In the genomic region with DNA sequence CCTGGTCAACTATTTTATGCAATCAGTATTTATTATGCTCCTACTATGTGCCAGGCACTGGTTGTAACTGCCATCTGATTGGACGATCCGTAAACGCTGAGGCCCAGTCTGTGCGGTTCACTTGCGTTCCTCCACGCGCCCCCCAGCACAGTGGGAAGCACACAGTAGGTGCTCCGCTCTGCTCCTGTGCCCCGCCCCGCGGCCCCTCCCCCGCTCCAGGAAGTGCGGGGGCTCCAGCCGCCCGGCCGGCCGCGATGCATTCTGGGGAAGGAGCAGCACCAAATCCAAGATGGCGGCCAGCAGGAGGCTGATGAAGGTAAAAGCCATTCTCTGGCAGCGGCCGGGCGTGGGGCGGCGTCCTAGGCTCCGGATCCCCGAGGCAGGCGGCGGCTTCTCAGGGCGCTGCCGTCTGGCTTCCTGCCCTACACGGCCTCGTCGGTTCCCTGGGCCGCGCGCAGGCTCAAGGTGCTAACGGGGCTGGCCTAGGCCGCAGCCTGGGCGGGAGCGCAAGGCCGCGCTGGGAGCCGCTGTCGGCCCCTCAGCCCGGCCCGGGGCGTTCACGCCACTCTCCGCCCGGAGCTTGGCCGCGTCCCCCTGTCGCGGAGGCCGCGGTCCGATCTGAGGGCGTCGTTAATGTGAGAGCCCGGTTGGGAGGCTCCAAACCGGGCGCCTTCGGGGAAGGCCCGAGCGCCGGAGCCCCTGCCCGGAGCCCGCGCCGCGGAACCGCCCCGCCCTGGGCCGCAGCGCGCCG, we compare ENCODE assay signal across 8 cellular contexts. TPM values are rescaled to one million over a fixed set of nuclear protein-coding genes. Genes with fewer than 3 reads are reported as not detected.
DNase-seq lines count a peak whose midpoint lies in the region; TF ChIP-seq lines count a peak whose summit lies in the region.

Gene UBE2L3 (plus strand): TSS at position 259 of the 751 bp plus-strand sequence. CDS start 31 bp downstream, at position 290.

- H3K27ac Mint-ChIP-seq in HFFc6 (peak within 1 kb of the TSS; percentile 96), immature natural killer cell (peak within 1 kb of the TSS; percentile 88 to 95 (median 93))

- no peak for TF ChIP-seq CTCF in HFFc6 (IDR thresholded peaks at IDR 0.05)
- TF ChIP-seq CTCF in cardiac fibroblast (IDR thresholded peaks at IDR 0.05; ENCODE audit: low read depth, low read length): no peak
- TF ChIP-seq CTCF in smooth muscle cell (IDR thresholded peaks at IDR 0.05; ENCODE audit: borderline replicate concordance, insufficient read depth, poor library complexity, severe bottlenecking): no peak

- 2% methylated on average over 76 of the region's 77 CpGs for WGBS in smooth muscle cell (ENCODE audit: low lambda C conversion rate)

- no peaks in the 10 kb centered on the region for H3K27me3 ChIP-seq in smooth muscle cell (ENCODE audit: low read depth)

- peaks cover 39% of the 10 kb centered on the region for H3K4me1 Mint-ChIP-seq in HFFc6 (ENCODE audit: low read depth)
- H3K4me1 Mint-ChIP-seq in immature natural killer cell: peaks cover 45 to 46% of the 10 kb centered on the region in 2 donors

- peaks cover 52% of the 10 kb centered on the region for H3K79me2 ChIP-seq in smooth muscle cell (ENCODE audit: low read depth)

- peak within 1 kb of the TSS; percentile 97 for H3K4me2 ChIP-seq in smooth muscle cell

- no peaks in the 10 kb centered on the region for H3K36me3 ChIP-seq in smooth muscle cell (ENCODE audit: low read depth)

- H3K27me3 Mint-ChIP-seq in HFFc6 (ENCODE audit: insufficient read depth): peaks cover under 1% of the 10 kb centered on the region; the same call in 1 of the 2 replicates
- H3K27me3 Mint-ChIP-seq in immature natural killer cell (ENCODE audit: low read depth in 3 of 3): no peaks in the 10 kb centered on the region

- DNase-seq in EH (ENCODE audit: low read depth): peak; percentile 83
- DNase-seq in HFFc6: peak; percentile 66
- DNase-seq in NCI-H2196 (lab: John Stamatoyannopoulos, UW; ENCODE audit: unreplicated experiment): peak; percentile 49
- DNase-seq in activated CD4-positive, CD25-positive, alpha-beta regulatory T cell treated with anti-CD3 and anti-CD28 coated beads, Interleukin-2, amount 50 U/mL, for 16 hours (ENCODE audit: low read depth, low spot score): peak; percentile 71
- peak; percentile 82 to 85 for DNase-seq in cardiac fibroblast (ENCODE audit: low read depth in 2 of 2)
- DNase-seq in immature natural killer cell: peak; percentile 82 to 83 (median 83)
- DNase-seq in smooth muscle cell (lab: John Stamatoyannopoulos, UW; ENCODE audit: unreplicated experiment): peak; percentile 36
- DNase-seq in NCI-H187 treated with DMSO at 0.1 percent for 48 hours (lab: John Stamatoyannopoulos, UW): no peak

- H3K4me3 ChIP-seq in cardiac fibroblast (replicated peaks in 1 of 2; ENCODE audit: low read depth in 2 of 2, low read length in 2 of 2): peak within 1 kb of the TSS; percentile 72 to 83
- H3K4me3 ChIP-seq in smooth muscle cell: peak within 1 kb of the TSS; percentile 96

- H3K9me3 ChIP-seq in smooth muscle cell (replicated peaks; ENCODE audit: low read depth): no peaks in the 10 kb centered on the region

- H3K4me1 ChIP-seq in smooth muscle cell (ENCODE audit: low read depth): peaks cover 24% of the 10 kb centered on the region

- H3K9ac ChIP-seq in smooth muscle cell (ENCODE audit: low read depth): peak within 1 kb of the TSS; percentile 100

- no peaks in the 10 kb centered on the region for H3F3A ChIP-seq in smooth muscle cell (ENCODE audit: low read depth)

- H3K36me3 Mint-ChIP-seq in HFFc6 (ENCODE audit: low read depth) (peaks cover 25% of the 10 kb centered on the region), immature natural killer cell (no peaks in the 10 kb centered on the region)

- H3K4me3 Mint-ChIP-seq in HFFc6 (peak within 1 kb of the TSS; percentile 97), immature natural killer cell (peak within 1 kb of the TSS; percentile 85 to 92 (median 90))

- H2AFZ ChIP-seq in smooth muscle cell (ENCODE audit: low read depth): peak within 1 kb of the TSS; percentile 35

- H3K9me3 Mint-ChIP-seq in HFFc6 (no peaks in the 10 kb centered on the region), immature natural killer cell (no peaks in the 10 kb centered on the region)

- peak within 1 kb of the TSS; percentile 93 for H3K27ac ChIP-seq in smooth muscle cell (ENCODE audit: low read depth)

- H4K20me1 ChIP-seq in smooth muscle cell (ENCODE audit: low read depth): peaks cover 46% of the 10 kb centered on the region

RNA-seq across cellular contexts. Expression of gene UBE2L3, which starts in this region (rescaled TPM):
- total RNA-seq in HFFc6 (2021; fragmentation: NEBNext Ultra II Directional; extraction: Animal tissue kit (Norgen Biotek cat#: 25700)): 10 to 100 TPM; 82.7 to 93.3 (median 88.7) TPM
- polyA plus RNA-seq in immature natural killer cell (100 to 1,000 TPM; 110 to 133 (median 115) TPM), smooth muscle cell (89.3 and 102 TPM in 2 replicates)
- 47.0 and 65.4 TPM in 2 replicates for total RNA-seq in smooth muscle cell
